9 cellular contexts compared by ENCODE assay signal in genomic region chr2:238141541-238142318, GRCh38. TPM values are rescaled to one million over a fixed set of nuclear protein-coding genes. Genes with fewer than 3 reads are reported as not detected.
DNase-seq lines count a peak whose midpoint lies in the region; ATAC-seq lines count a peak whose summit lies in the region.
"Had no signal": no experiment of that assay in that cellular context is flagged by ENCODE, and none has a peak within 500 bp of the region (broad histone marks: within the 10 kb centered on the region; RNA-seq: fewer than 3 reads in every experiment).

No MANE protein-coding gene starts in this region.

- DNase-seq in HT1080 (ENCODE audit: low read depth) (peak; percentile 61), T1000 (lab: John Stamatoyannopoulos, UW) (peak; percentile 37), left colon (peak; percentile 89 to 90), NCI-H2171 (lab: John Stamatoyannopoulos, UW) (no peak)
- no peak for DNase-seq in stimulated activated naive CD4-positive, alpha-beta T cell treated with Interleukin-2 at 50 U/mL for 16 hours (lab: John Stamatoyannopoulos, UW)
- DNase-seq in activated CD8-positive, alpha-beta memory T cell treated with anti-CD3 and anti-CD28 coated beads, Interleukin-2, amount 50 U/mL, for 4 hours: no peak

- H3K27ac ChIP-seq in BLaER1 treated with 17β-estradiol and CSF1 and Interleukin-3, amounts not matched to agents 10 nM and 100 nM: peak overlapping the region in 4 of 11 experiments; percentile 5 to 15 (median 8); a peak in 4 of 22 replicates

- no peak overlapping the region for H3K4me3 ChIP-seq in BLaER1 treated with 17β-estradiol and CSF1 and Interleukin-3, amounts not matched to agents 10 nM and 100 nM

- H3K27me3 ChIP-seq in BLaER1 treated with 17β-estradiol and CSF1 and Interleukin-3, amounts not matched to agents 10 nM and 100 nM: no peaks in the 10 kb centered on the region

- H3K9ac ChIP-seq in BLaER1 treated with 17β-estradiol and CSF1 and Interleukin-3, amounts not matched to agents 10 nM and 100 nM: peak overlapping the region in 4 of 11 experiments; percentile 9 to 41 (median 14); a peak in 2 of 22 replicates

- peak overlapping the region; percentile 30 to 97 (median 86); a peak in 21 of 22 replicates for H3K4me2 ChIP-seq in BLaER1 treated with 17β-estradiol and CSF1 and Interleukin-3, amounts not matched to agents 10 nM and 100 nM

- peaks cover 73 to 100% (median 99%) of the 10 kb centered on the region in 10 experiments for H3K4me1 ChIP-seq in BLaER1 treated with 17β-estradiol and CSF1 and Interleukin-3, amounts not matched to agents 10 nM and 100 nM

- peak; percentile 94 for ATAC-seq in left colon
- ATAC-seq in HG03520 (IDR thresholded peaks at IDR 0.05; ENCODE audit: unreplicated experiment): no peak
- ATAC-seq: natural killer cell treated with Interleukin-12 subunit alpha and Interleukin-12 subunit beta and Interleukin-15 and Interleukin-18, amount 100 ng/mL, for 72 hours had no signal

- 0 out of 22 replicates have a peak, but pooled peaks cover 0 to 10% (median 0%) of the 10 kb centered on the region in 11 experiments for H3K36me3 ChIP-seq in BLaER1 treated with 17β-estradiol and CSF1 and Interleukin-3, amounts not matched to agents 10 nM and 100 nM

- no peaks in the 10 kb centered on the region for H3K9me3 ChIP-seq in BLaER1 treated with 17β-estradiol and CSF1 and Interleukin-3, amounts not matched to agents 10 nM and 100 nM (replicated peaks in 1 of 11)

- intact Hi-C loops in left colon (cut with DNase I, micrococcal nuclease): no loop called here

- H4K20me1 ChIP-seq in BLaER1 treated with 17β-estradiol and CSF1 and Interleukin-3, amounts not matched to agents 10 nM and 100 nM: peaks cover 0 to 57% (median 0%) of the 10 kb centered on the region in 11 experiments; a peak in 4 of 22 replicates

RNA-seq across cellular contexts. Expression of gene KLHL30, which starts 3.3 kb away (rescaled TPM):
- total RNA-seq in HT1080 (2014; rRNA removed; shearing (Covaris generic)): not detected in 2 replicates
- polyA plus RNA-seq in HT1080 (2015; cell fraction: cytosol; rRNA removed): not detected in 2 replicates
- 0.09 TPM in 1 of 2 replicates, not detected in the other for polyA plus RNA-seq in HT1080 (2015; cell fraction: nucleus; rRNA removed)
- total RNA-seq in left colon: under 1 TPM; 0.18 to 0.28 TPM
- total RNA-seq: natural killer cell treated with Interleukin-12 subunit alpha and Interleukin-12 subunit beta and Interleukin-15 and Interleukin-18, amount 100 ng/mL, for 72 hours had no signal

RNA-seq across cellular contexts. Expression of gene ERFE, which starts 17.0 kb away (rescaled TPM):
- total RNA-seq in HT1080 (2014; rRNA removed; shearing (Covaris generic)): 13.1 and 15.3 TPM in 2 replicates
- 12.0 and 13.8 TPM in 2 replicates for polyA plus RNA-seq in HT1080 (2015; cell fraction: cytosol; rRNA removed)
- 16.4 and 16.6 TPM in 2 replicates for polyA plus RNA-seq in HT1080 (2015; cell fraction: nucleus; rRNA removed)
- under 1 TPM in 1 of 2 donors, not detected in 1; 0.45 TPM for total RNA-seq in left colon

RNA-seq across cellular contexts. Expression of gene ESPNL, which starts 41.6 kb away (rescaled TPM):
- 0.27 and 0.85 TPM in 2 replicates for total RNA-seq in HT1080 (2014; rRNA removed; shearing (Covaris generic))
- polyA plus RNA-seq in HT1080 (2015; cell fraction: cytosol; rRNA removed): 1.2 and 1.3 TPM in 2 replicates
- 1.5 and 1.8 TPM in 2 replicates for polyA plus RNA-seq in HT1080 (2015; cell fraction: nucleus; rRNA removed)
- under 1 TPM; 0.06 to 0.25 TPM for total RNA-seq in left colon

Comparison
In these comparisons a context has a peak if more than half of its experiments do, and no peak if none do; other contexts are left out.
1. DNase-seq: peak in HT1080 (single experiment), T1000 (single experiment) and left colon (2 of 2); none in stimulated activated naive CD4-positive, alpha-beta T cell treated with Interleukin-2 at 50 U/mL for 16 hours (single experiment), NCI-H2171 (single experiment) and activated CD8-positive, alpha-beta memory T cell treated with anti-CD3 and anti-CD28 coated beads, Interleukin-2, amount 50 U/mL, for 4 hours (single experiment).